Comparison of ENCODE assay signal across 18 cellular contexts in genomic region chr15:33649217-33649933, GRCh38.
"Had no signal": no experiment of that assay in that cellular context is flagged by ENCODE, and none has a peak within 500 bp of the region (broad histone marks: within the 10 kb centered on the region; RNA-seq: fewer than 3 reads in every experiment).

No MANE protein-coding gene starts in this region.

- DNase-seq: effector memory CD4-positive, alpha-beta T cell; kidney; left cardiac atrium; left ventricle myocardium inferior; lower lobe of right lung; natural killer cell; ovary; right cardiac atrium; stimulated activated naive CD4-positive, alpha-beta T cell; tibial artery; upper lobe of left lung; uterus had no signal

- H3K9me3 ChIP-seq: esophagus muscularis mucosa, left ventricle myocardium inferior, lower lobe of right lung, ovary, tibial artery, upper lobe of left lung, uterus had no signal

- H3K36me3 ChIP-seq: left ventricle myocardium inferior, lower lobe of right lung, ovary, upper lobe of left lung, uterus had no signal

- H3K27ac ChIP-seq: esophagus muscularis mucosa, hepatocyte, left ventricle myocardium inferior, lower lobe of right lung, ovary, tibial artery, upper lobe of left lung, uterus had no signal

- H3K4me1 ChIP-seq: esophagus muscularis mucosa, left ventricle myocardium inferior, lower lobe of right lung, tibial artery, upper lobe of left lung, uterus had no signal

- H3K9me3 Mint-ChIP-seq: memory B cell, mesothelial cell of epicardium, natural killer cell, neural crest cell had no signal

- H3K27me3 ChIP-seq: esophagus muscularis mucosa, hepatocyte, ovary, tibial artery, upper lobe of left lung, uterus had no signal

- H3K27ac Mint-ChIP-seq: memory B cell, mesothelial cell of epicardium, natural killer cell had no signal

- H3K36me3 Mint-ChIP-seq: memory B cell, mesothelial cell of epicardium, natural killer cell had no signal

- H3K4me3 Mint-ChIP-seq: memory B cell, mesothelial cell of epicardium, natural killer cell, neural crest cell had no signal

- H3K4me1 Mint-ChIP-seq: memory B cell, natural killer cell had no signal

- ATAC-seq: left cardiac atrium, lower lobe of right lung, natural killer cell, right cardiac atrium had no signal

- H3K4me3 ChIP-seq: esophagus muscularis mucosa, hepatocyte, left ventricle myocardium inferior, lower lobe of right lung, ovary, smooth muscle cell, tibial artery, upper lobe of left lung, uterus had no signal
